21 cellular contexts compared by ENCODE assay signal in the genomic region with DNA sequence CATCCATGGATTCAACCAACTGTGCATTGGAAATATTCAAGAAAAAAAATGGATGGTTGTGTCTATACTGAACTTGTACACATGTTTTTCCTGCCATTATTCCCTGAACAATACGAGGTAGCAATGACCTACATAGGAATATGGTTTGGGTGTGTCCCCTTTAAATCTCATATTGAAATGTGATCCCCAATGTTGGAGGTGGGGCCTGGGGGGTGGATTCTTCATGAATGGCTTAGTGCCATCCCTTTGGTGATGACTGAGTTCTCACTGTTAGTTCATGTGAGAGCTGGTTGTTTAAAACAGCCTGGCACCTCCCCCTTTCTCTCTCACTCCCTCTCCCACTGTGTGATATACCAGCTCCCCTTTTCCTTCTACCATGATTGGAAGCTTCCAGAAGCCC.
"Had no signal": no experiment of that assay in that cellular context is flagged by ENCODE, and none has a peak within 500 bp of the region (broad histone marks: within the 10 kb centered on the region; RNA-seq: fewer than 3 reads in every experiment).

No MANE protein-coding gene starts in this region.

- H3K4me1 ChIP-seq: gastroesophageal sphincter, pancreas, psoas muscle, stomach, transverse colon had no signal

- H3K4me3 ChIP-seq: coronary artery, esophagus muscularis mucosa, gastroesophageal sphincter, heart left ventricle, pancreas, psoas muscle, stomach, transverse colon had no signal

- DNase-seq: activated CD4-positive, alpha-beta T cell treated with anti-CD3 and anti-CD28 coated beads for 1 hour; activated CD4-positive, alpha-beta T cell treated with anti-CD3 and anti-CD28 coated beads, Interleukin-2, amount 50 U/mL, for 1 hour; activated CD8-positive, alpha-beta T cell treated with anti-CD3 and anti-CD28 coated beads, Interleukin-2, amount 10 ng/mL, durations not matched to agents 7 days and 5 days; activated naive CD4-positive, alpha-beta T cell; activated T-cell treated with anti-CD3 and anti-CD28 coated beads, Interleukin-2, amount 50 U/mL, for 1 hour; amygdala; cerebellar nuclear complex; heart left ventricle; islet precursor cell; left cardiac atrium; mesenchymal stem cell; pancreas; psoas muscle; right cardiac atrium; stimulated activated CD4-positive, alpha-beta T cell treated with anti-CD3 and anti-CD28 coated beads, Interleukin-12 subunit alpha, Interleukin-12 subunit beta, amount 100 ng/mL, for 4 hours; stomach; transverse colon had no signal

- H3K9me3 ChIP-seq: esophagus muscularis mucosa, gastroesophageal sphincter, heart left ventricle, pancreas, psoas muscle, stomach, transverse colon had no signal

- H3K27ac ChIP-seq: coronary artery, esophagus muscularis mucosa, gastroesophageal sphincter, heart left ventricle, pancreas, psoas muscle, stomach, transverse colon had no signal

- H3K36me3 ChIP-seq: esophagus muscularis mucosa, gastroesophageal sphincter, heart left ventricle, pancreas, stomach, transverse colon had no signal

- ATAC-seq: activated CD8-positive, alpha-beta T cell treated with anti-CD3 and anti-CD28 coated beads, Interleukin-2, amount 10 ng/mL, durations not matched to agents 7 days and 5 days; activated T-helper 17 cell treated with anti-CD3 and anti-CD28 coated beads, Interleukin-2, amount 50 U/mL, for 72 hours; gastroesophageal sphincter; heart left ventricle; left cardiac atrium; pancreas; psoas muscle; right cardiac atrium had no signal

- H3K27me3 ChIP-seq: esophagus muscularis mucosa, gastroesophageal sphincter, heart left ventricle, pancreas, stomach, transverse colon had no signal
